In genomic region chr1:109243860-109244552, GRCh38 we compare ENCODE assay signal across 16 cellular contexts.
"Had no signal": no experiment of that assay in that cellular context is flagged by ENCODE, and none has a peak within 500 bp of the region (broad histone marks: within the 10 kb centered on the region; RNA-seq: fewer than 3 reads in every experiment).

No MANE protein-coding gene starts in this region.

- H3K27me3 ChIP-seq: adrenal gland, uterus had no signal

- ATAC-seq: esophagus mucosa; naive thymus-derived CD4-positive, alpha-beta T cell; stimulated activated memory B cell treated with anti-CD40 and anti-IgM and Interleukin-4, amounts not matched to agents 10 μg/mL and 1 μg/mL and 100 μg/mL, for 72 hours; WTC11 had no signal

- DNase-seq: activated CD4-positive, alpha-beta memory T cell treated with anti-CD3 and anti-CD28 coated beads, Interleukin-2, amount 10 ng/mL, durations not matched to agents 7 days and 5 days; activated CD4-positive, alpha-beta T cell treated with anti-CD3 and anti-CD28 coated beads for 4 hours; activated naive CD4-positive, alpha-beta T cell treated with anti-CD3 and anti-CD28 coated beads, Interleukin-2, amount 10 ng/mL, durations not matched to agents 7 days and 5 days; activated T-cell treated with anti-CD3 and anti-CD28 coated beads, Interleukin-2, amount 50 U/mL, for 24 hours; hypothalamus; kidney; left ventricle myocardium inferior; naive thymus-derived CD4-positive, alpha-beta T cell; stimulated activated CD4-positive, alpha-beta T cell treated with anti-CD3 and anti-CD28 coated beads, Interleukin-2, amount 100 ng/mL, for 48 hours; tibial artery; uterus had no signal

- H3K27ac ChIP-seq: adrenal gland, left ventricle myocardium inferior, tibial artery, uterus had no signal

- FAIRE-seq: colon, kidney had no signal

- H3K4me3 Mint-ChIP-seq: activated CD4-positive, alpha-beta memory T cell treated with anti-CD3 and anti-CD28 coated beads, Interleukin-2, amount 10 ng/mL, durations not matched to agents 7 days and 5 days; activated naive CD4-positive, alpha-beta T cell treated with anti-CD3 and anti-CD28 coated beads, Interleukin-2, amount 10 ng/mL, durations not matched to agents 7 days and 5 days; activated T-cell treated with anti-CD3 and anti-CD28 coated beads, Interleukin-2, amount 50 U/mL, for 24 hours; stimulated activated memory B cell treated with anti-CD40 and anti-IgM and Interleukin-4, amounts not matched to agents 10 μg/mL and 1 μg/mL and 100 μg/mL, for 72 hours; WTC11 had no signal

- H3K9me3 ChIP-seq: adrenal gland, left ventricle myocardium inferior, tibial artery, uterus had no signal

- H3K36me3 Mint-ChIP-seq: activated naive CD4-positive, alpha-beta T cell treated with anti-CD3 and anti-CD28 coated beads, Interleukin-2, amount 10 ng/mL, durations not matched to agents 7 days and 5 days; naive thymus-derived CD4-positive, alpha-beta T cell; stimulated activated memory B cell treated with anti-CD40 and anti-IgM and Interleukin-4, amounts not matched to agents 10 μg/mL and 1 μg/mL and 100 μg/mL, for 72 hours; WTC11 had no signal

- H3K27ac Mint-ChIP-seq: activated CD4-positive, alpha-beta memory T cell treated with anti-CD3 and anti-CD28 coated beads, Interleukin-2, amount 10 ng/mL, durations not matched to agents 7 days and 5 days; activated naive CD4-positive, alpha-beta T cell treated with anti-CD3 and anti-CD28 coated beads, Interleukin-2, amount 10 ng/mL, durations not matched to agents 7 days and 5 days; activated T-cell treated with anti-CD3 and anti-CD28 coated beads, Interleukin-2, amount 50 U/mL, for 24 hours; stimulated activated memory B cell treated with anti-CD40 and anti-IgM and Interleukin-4, amounts not matched to agents 10 μg/mL and 1 μg/mL and 100 μg/mL, for 72 hours; WTC11 had no signal

- H3K9me3 Mint-ChIP-seq: activated CD4-positive, alpha-beta memory T cell treated with anti-CD3 and anti-CD28 coated beads, Interleukin-2, amount 10 ng/mL, durations not matched to agents 7 days and 5 days; activated naive CD4-positive, alpha-beta T cell treated with anti-CD3 and anti-CD28 coated beads, Interleukin-2, amount 10 ng/mL, durations not matched to agents 7 days and 5 days; activated T-cell treated with anti-CD3 and anti-CD28 coated beads, Interleukin-2, amount 50 U/mL, for 24 hours; stimulated activated memory B cell treated with anti-CD40 and anti-IgM and Interleukin-4, amounts not matched to agents 10 μg/mL and 1 μg/mL and 100 μg/mL, for 72 hours; WTC11 had no signal

- H3K36me3 ChIP-seq: uterus had no signal

- H3K4me3 ChIP-seq: adrenal gland, left ventricle myocardium inferior, tibial artery, uterus had no signal
